Comparison of ENCODE assay signal across 8 cellular contexts in the genomic region with DNA sequence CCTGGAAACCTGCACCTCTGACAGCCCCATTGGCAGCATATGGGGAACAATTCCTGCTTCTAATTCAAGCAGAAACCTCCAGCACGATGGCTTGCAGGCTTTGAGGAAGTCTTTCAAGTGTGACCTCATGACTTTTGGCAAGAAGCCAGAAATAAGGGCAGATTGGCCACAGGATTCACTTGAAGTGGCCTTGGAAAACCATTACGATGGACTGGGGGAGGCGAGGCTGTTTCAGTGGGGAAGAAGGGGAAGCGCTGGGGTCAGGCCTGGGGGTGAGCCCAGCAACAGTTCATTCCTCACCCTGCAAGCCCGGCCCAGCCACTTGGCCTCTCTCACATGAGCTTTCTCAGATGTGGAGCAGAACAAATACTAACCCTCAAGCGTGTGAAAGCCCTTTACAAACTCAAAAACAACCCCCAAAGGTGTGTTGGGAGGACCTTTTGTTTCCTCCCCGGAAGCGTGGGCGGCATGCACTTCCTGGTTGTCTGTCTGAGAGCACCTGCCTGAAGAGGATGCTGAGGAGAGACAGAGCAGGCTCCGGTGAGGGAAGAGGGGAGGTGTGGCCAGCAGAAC. TPM values are rescaled to one million over a fixed set of nuclear protein-coding genes. Genes with fewer than 3 reads are reported as not detected.
DNase-seq lines count a peak whose midpoint lies in the region; ATAC-seq and TF ChIP-seq lines count a peak whose summit lies in the region.

No MANE protein-coding gene starts in this region.

- no peak overlapping the region for H3K4me3 Mint-ChIP-seq in chondrocyte (ENCODE audit: unreplicated experiment)

- CTCF ChIA-PET in PC-3 (lab: Charles Lee): no interaction called here

- intact Hi-C loops in PC-3 (cut with micrococcal nuclease): no loop called here

- no peaks in the 10 kb centered on the region for H3K27me3 Mint-ChIP-seq in chondrocyte (ENCODE audit: low read depth)

- H3K79me2 ChIP-seq in PC-3 (ENCODE audit: low read length): no peaks in the 10 kb centered on the region

- no peaks in the 10 kb centered on the region for H3K27me3 ChIP-seq in PC-3 (ENCODE audit: low read length)

- peak overlapping the region; percentile 45; the same call in 1 of the 2 replicates for H3K27ac ChIP-seq in PC-3 (ENCODE audit: low read length)

- H3F3A ChIP-seq in PC-3 (ENCODE audit: low read length, unreplicated experiment): no peaks in the 10 kb centered on the region

- no peak overlapping the region for H3K27ac Mint-ChIP-seq in chondrocyte (ENCODE audit: unreplicated experiment)

- H4K20me1 ChIP-seq in PC-3 (ENCODE audit: low read length): no peaks in the 10 kb centered on the region

- H3K36me3 ChIP-seq in PC-3 (ENCODE audit: low read depth, low read length): no peaks in the 10 kb centered on the region

- POLR2A ChIA-PET in PC-3 (lab: Charles Lee; ENCODE audit: unreplicated experiment): interaction anchor here (0.6 kb wide), 1 partner anchor 61 kb away, joined by 4 read pairs; no protein-coding TSS in a partner anchor

- no peaks in the 10 kb centered on the region for H3K9me3 ChIP-seq in PC-3 (ENCODE audit: low read length)

- H2AFZ ChIP-seq in PC-3 (ENCODE audit: low read length): no peak overlapping the region

- H3K4me3 ChIP-seq in PC-3 (ENCODE audit: low read length) (no peak overlapping the region), retinal pigment epithelial cell (ENCODE audit: low read length) (no peak overlapping the region)

- H3K9me3 Mint-ChIP-seq in chondrocyte (ENCODE audit: low read depth): peaks cover 4% of the 10 kb centered on the region

- 0 out of 2 replicates have a peak overlapping the region, but pooled peaks have one; percentile 37 for H3K4me2 ChIP-seq in PC-3 (ENCODE audit: low read length)

- peaks cover 2% of the 10 kb centered on the region for H3K36me3 Mint-ChIP-seq in chondrocyte (ENCODE audit: low read depth)

- H3K4me1 ChIP-seq in PC-3 (ENCODE audit: insufficient read depth, low read length): peaks cover 18% of the 10 kb centered on the region

- DNase-seq in EL (peak; percentile 52), PC-3 (peak; percentile 52), foreskin melanocyte (peak; percentile 52), retinal pigment epithelial cell (ENCODE audit: low read depth) (peak; percentile 39), chondrocyte (ENCODE audit: low spot score) (no peak)
- peak; percentile 87 for DNase-seq in activated T-cell treated with anti-CD3 and anti-CD28 coated beads, Interleukin-2, amount 50 U/mL, for 1 hour

- no TSS peak for BruUV-seq in PC-3 (replicated peaks; lab: Mats Ljungman, UMichigan)

- TF ChIP-seq CTCF in PC-3 (conservative IDR thresholded peaks at IDR 0.05; ENCODE audit: low read depth, low read length) (no peak), retinal pigment epithelial cell (conservative IDR thresholded peaks at IDR 0.05; ENCODE audit: low read depth, low read length) (no peak), chondrocyte (IDR thresholded peaks at IDR 0.05) (no peak)

- H3K9ac ChIP-seq in PC-3 (ENCODE audit: low read length): no peak overlapping the region

- peak; percentile 66 for ATAC-seq in HG02642 (IDR thresholded peaks at IDR 0.05; ENCODE audit: poor library complexity, unreplicated experiment)
- no peak for ATAC-seq in PC-3
- ATAC-seq in GM19397 (IDR thresholded peaks at IDR 0.05; ENCODE audit: unreplicated experiment): no peak

- H3K4me1 Mint-ChIP-seq in chondrocyte (ENCODE audit: low read depth): peaks cover 6% of the 10 kb centered on the region

- no peaks in the 10 kb centered on the region for H3K9me2 ChIP-seq in PC-3 (replicated peaks; ENCODE audit: low read length)

RNA-seq across cellular contexts. Expression of a gene that starts 26.9 kb away (rescaled TPM):
- total RNA-seq in PC-3 (2014; rRNA removed): 10.8 and 26.1 TPM in 2 replicates
- 39.4 to 63.0 TPM (median 61.8 TPM) in 3 replicates for total RNA-seq in chondrocyte

RNA-seq across cellular contexts. Expression of a gene that starts 59.5 kb away (rescaled TPM):
- total RNA-seq in PC-3 (2014; rRNA removed): 8.4 and 11.1 TPM in 2 replicates
- 6.8 to 8.8 TPM (median 7.8 TPM) in 3 replicates for total RNA-seq in chondrocyte
